Comparison of ENCODE assay signal across 2 cellular contexts in genomic region chr10:73629165-73629564, GRCh38.
TF ChIP-seq lines count a peak whose summit lies in the region.

No MANE protein-coding gene starts in this region.

TF ChIP-seq in IMR-90, 13 proteins besides CTCF, POLR2A, EP300 and RAD21:
- TF ChIP-seq CEBPB (IDR thresholded peaks at IDR 0.05; ENCODE audit: low read depth, low read length) (0 out of 2 replicates have a peak, but pooled peaks have one; percentile 15), RCOR1 (IDR thresholded peaks at IDR 0.05; ENCODE audit: insufficient replicate concordance, low read length) (no peak), ELK1 (IDR thresholded peaks at IDR 0.05; ENCODE audit: borderline replicate concordance, low read depth, low read length) (no peak)

TF ChIP-seq in K562, 482 proteins besides CTCF, POLR2A, EP300 and RAD21:
- TF ChIP-seq ZNF707 (CRISPR knock-in tag; conservative IDR thresholded peaks at IDR 0.05) (no peak), CEBPB (tag; IDR thresholded peaks at IDR 0.05) (peak; percentile 64), PKNOX1 (IDR thresholded peaks at IDR 0.05) (peak; percentile 65), ID3 (CRISPR knock-in tag; IDR thresholded peaks at IDR 0.05) (no peak), ID3 (tag; IDR thresholded peaks at IDR 0.05) (no peak), THAP12 (CRISPR knock-in tag; IDR thresholded peaks at IDR 0.05) (no peak), EZH2 (IDR thresholded peaks at IDR 0.05; ENCODE audit: borderline replicate concordance, low read depth, low read length) (no peak), POLR2AphosphoS5 (IDR thresholded peaks at IDR 0.05; ENCODE audit: control insufficient read depth, insufficient read depth, low read depth, low read length) (no peak), ZNF79 (CRISPR knock-in tag; IDR thresholded peaks at IDR 0.05; ENCODE audit: low read depth) (no peak), TCF7L2 (IDR thresholded peaks at IDR 0.05; ENCODE audit: low read depth, low read length) (no peak), ZNF347 (CRISPR knock-in tag; IDR thresholded peaks at IDR 0.05; ENCODE audit: low read depth) (no peak), NUFIP1 (IDR thresholded peaks at IDR 0.05; ENCODE audit: partially characterized antibody) (no peak), CEBPG (CRISPR knock-in tag; IDR thresholded peaks at IDR 0.05) (peak; percentile 46; the same call in 1 of the 2 replicates), CEBPG (tag; conservative IDR thresholded peaks at IDR 0.05 in 1 of 2, IDR thresholded peaks at IDR 0.05 in 1 of 2) (peak in 1 of 2 experiments; percentile 39; a peak in 1 of 4 replicates), SMAD4 (CRISPR knock-in tag; conservative IDR thresholded peaks at IDR 0.05) (no peak), ATF3 (IDR thresholded peaks at IDR 0.05) (peak; percentile 28; the same call in 1 of the 2 replicates), ATF3 (CRISPR knock-in tag; conservative IDR thresholded peaks at IDR 0.05) (no peak), HSF4 (CRISPR knock-in tag; IDR thresholded peaks at IDR 0.05; ENCODE audit: borderline replicate concordance) (no peak)
